In the genomic region with DNA sequence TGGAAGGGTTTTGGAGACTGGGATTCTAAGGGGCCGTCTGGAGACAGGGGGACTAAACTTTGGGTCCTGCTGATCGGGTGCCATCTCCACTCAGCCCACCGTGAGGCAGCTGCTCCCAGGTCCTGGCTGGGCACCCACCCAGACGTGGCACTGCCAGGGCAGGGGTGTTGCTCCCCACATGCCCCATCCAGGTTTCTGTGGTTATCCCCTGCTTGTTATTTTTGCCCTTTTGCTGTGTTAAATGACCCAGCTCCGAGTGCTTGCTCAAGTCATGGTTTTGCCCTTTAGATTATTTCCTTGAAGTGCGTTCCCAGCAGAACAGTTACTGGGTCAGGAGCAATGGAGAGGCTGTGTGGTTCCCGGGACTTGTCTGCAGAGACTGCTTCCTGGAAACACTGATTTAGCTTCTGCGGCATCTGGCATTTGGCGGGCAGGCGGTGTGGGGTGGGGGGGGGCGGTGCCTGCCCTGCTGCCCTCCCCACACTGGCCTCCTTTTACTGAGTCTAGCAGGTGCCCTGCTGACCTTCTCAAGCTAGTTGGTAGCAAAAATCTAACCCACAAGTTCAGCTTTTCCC, we compare ENCODE assay signal across 9 cellular contexts. TPM values are rescaled to one million over a fixed set of nuclear protein-coding genes. Genes with fewer than 3 reads are reported as not detected.
DNase-seq lines count a peak whose midpoint lies in the region; ATAC-seq and TF ChIP-seq lines count a peak whose summit lies in the region.
"Had no signal": no experiment of that assay in that cellular context is flagged by ENCODE, and none has a peak within 500 bp of the region (broad histone marks: within the 10 kb centered on the region; RNA-seq: fewer than 3 reads in every experiment).

No MANE protein-coding gene starts in this region.

- H3K36me3 ChIP-seq in suprapubic skin: no peaks in the 10 kb centered on the region

- H3K27ac Mint-ChIP-seq in central memory CD8-positive, alpha-beta T cell (ENCODE audit: low read depth): peak overlapping the region; percentile 5

- peaks cover 16% of the 10 kb centered on the region for H3K36me3 Mint-ChIP-seq in central memory CD8-positive, alpha-beta T cell (ENCODE audit: insufficient read depth)

- H3K4me3 Mint-ChIP-seq in central memory CD8-positive, alpha-beta T cell: no peak overlapping the region

- no peaks in the 10 kb centered on the region for H3K9me3 Mint-ChIP-seq in central memory CD8-positive, alpha-beta T cell

- peak overlapping the region; percentile 67 for H3K27ac ChIP-seq in suprapubic skin

- TF ChIP-seq POLR2A in suprapubic skin (IDR thresholded peaks at IDR 0.05): no peak

- TF ChIP-seq EP300 in suprapubic skin (IDR thresholded peaks at IDR 0.05): no peak

- WGBS in suprapubic skin: 28% methylated on average over 8 of the region's 11 CpGs

- peak overlapping the region; percentile 74 for H3K4me3 ChIP-seq in suprapubic skin

- no peak for TF ChIP-seq CTCF in suprapubic skin (IDR thresholded peaks at IDR 0.05)

- ATAC-seq in central memory CD8-positive, alpha-beta T cell (replicated peaks; ENCODE audit: extremely low read depth, poor library complexity, severe bottlenecking): no peak
- ATAC-seq in HG03159 (IDR thresholded peaks at IDR 0.05; ENCODE audit: unreplicated experiment): no peak

- H3K9me3 ChIP-seq in suprapubic skin: no peaks in the 10 kb centered on the region

- peaks cover 74% of the 10 kb centered on the region for H3K4me1 ChIP-seq in suprapubic skin

- H3K27me3 Mint-ChIP-seq in central memory CD8-positive, alpha-beta T cell: no peaks in the 10 kb centered on the region

- peaks cover 27% of the 10 kb centered on the region for H3K4me1 Mint-ChIP-seq in central memory CD8-positive, alpha-beta T cell

- DNase-seq in DMS53 (lab: John Stamatoyannopoulos, UW) (peak; percentile 18), DMS53 treated with DMSO at 0.1 percent for 48 hours (lab: John Stamatoyannopoulos, UW; ENCODE audit: unreplicated experiment) (no peak), medulla oblongata (ENCODE audit: extremely low spot score) (peak; percentile 58), suprapubic skin (ENCODE audit: low spot score in 2 of 2) (no peak), NCI-H2029 treated with DMSO at 0.1 percent for 48 hours (lab: John Stamatoyannopoulos, UW) (no peak), NCI-H524 (lab: John Stamatoyannopoulos, UW) (no peak)
- no peak for DNase-seq in central memory CD8-positive, alpha-beta T cell (ENCODE audit: low spot score in 2 of 2)
- DNase-seq: activated naive CD4-positive, alpha-beta T cell treated with anti-CD3 and anti-CD28 coated beads, Interleukin-2, amount 50 U/mL, for 16 hours had no signal

- no peaks in the 10 kb centered on the region for H3K27me3 ChIP-seq in suprapubic skin

RNA-seq across cellular contexts. Expression of gene RAB11B, which starts 1.9 kb away (rescaled TPM):
- 100 to 1,000 TPM in 1 of 4 donors, 10 to 100 TPM in 3; 44.8 to 104 (median 57.8) TPM for total RNA-seq in suprapubic skin

RNA-seq across cellular contexts. Expression of gene MARCHF2, which starts 21.0 kb away (rescaled TPM):
- total RNA-seq in suprapubic skin: 10 to 100 TPM; 47.4 to 99.0 (median 90.8) TPM

RNA-seq across cellular contexts. Expression of gene ANGPTL4, which starts 28.1 kb away (rescaled TPM):
- 10 to 100 TPM; 15.3 to 56.4 (median 19.1) TPM for total RNA-seq in suprapubic skin

RNA-seq across cellular contexts. Expression of gene KANK3, which starts 49.0 kb away (rescaled TPM):
- total RNA-seq in suprapubic skin: 1 to 10 TPM in 3 of 4 donors, under 1 TPM in 1; 0.83 to 7.9 (median 4.3) TPM

RNA-seq across cellular contexts. Expression of gene HNRNPM, which starts 52.7 kb away (rescaled TPM):
- 100 to 1,000 TPM in 3 of 4 donors, 10 to 100 TPM in 1; 85.5 to 128 (median 121) TPM for total RNA-seq in suprapubic skin

Comparison
In these comparisons a context has a peak if more than half of its experiments do, and no peak if none do; other contexts are left out.
1. DNase-seq: peak in DMS53 (single experiment) and medulla oblongata (single experiment); none in DMS53 treated with DMSO at 0.1 percent for 48 hours (single experiment), central memory CD8-positive, alpha-beta T cell (0 of 2), suprapubic skin (0 of 2), NCI-H2029 treated with DMSO at 0.1 percent for 48 hours (single experiment) and NCI-H524 (0 of 2).